31 cellular contexts compared by ENCODE assay signal in the genomic region with DNA sequence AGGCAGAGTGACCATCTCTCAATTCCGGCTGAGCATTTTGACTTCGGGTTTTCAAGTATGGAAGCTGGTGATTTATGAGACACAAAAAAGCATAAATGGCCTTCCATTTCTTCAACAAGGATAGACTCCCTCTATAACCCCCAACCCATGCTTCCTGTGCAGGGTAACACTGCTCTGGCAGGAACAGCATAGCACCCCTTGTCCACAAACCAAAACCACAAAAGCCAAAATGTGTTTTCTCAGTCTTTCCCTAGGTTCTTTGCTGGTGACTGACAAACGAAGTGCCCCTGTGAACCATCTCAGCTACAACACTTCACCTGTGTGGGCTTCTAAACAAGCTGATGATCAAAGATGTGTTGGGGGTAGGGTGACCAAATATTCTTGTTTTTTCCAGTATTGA.
"Had no signal": no experiment of that assay in that cellular context is flagged by ENCODE, and none has a peak within 500 bp of the region (broad histone marks: within the 10 kb centered on the region; RNA-seq: fewer than 3 reads in every experiment).

No MANE protein-coding gene starts in this region.

- H3K9me3 ChIP-seq: SJCRH30 had no signal

- H2AFZ ChIP-seq: PC-9 had no signal

- DNase-seq: activated B cell treated with CpG ODN at 0.5 μM for 24 hours; activated CD4-positive, alpha-beta memory T cell treated with anti-CD3 and anti-CD28 coated beads, Interleukin-2, amount 10 ng/mL, durations not matched to agents 7 days and 5 days; activated CD4-positive, alpha-beta T cell treated with anti-CD3 and anti-CD28 coated beads for 48 hours; activated CD4-positive, CD25-positive, alpha-beta regulatory T cell treated with anti-CD3 and anti-CD28 coated beads, Interleukin-2, amount 50 U/mL, for 72 hours; activated CD8-positive, alpha-beta memory T cell treated with anti-CD3 and anti-CD28 coated beads for 24 hours; activated CD8-positive, alpha-beta memory T cell treated with anti-CD3 and anti-CD28 coated beads, Interleukin-2, amount 10 ng/mL, durations not matched to agents 7 days and 5 days; activated CD8-positive, alpha-beta memory T cell treated with anti-CD3 and anti-CD28 coated beads, Interleukin-2, amount 50 U/mL, for 48 hours; activated effector memory CD4-positive, alpha-beta T cell treated with Interleukin-2 at 50 U/mL for 16 hours; activated naive CD4-positive, alpha-beta T cell treated with anti-CD3 and anti-CD28 coated beads, Interleukin-2, amount 10 ng/mL, durations not matched to agents 7 days and 5 days; activated naive CD8-positive, alpha-beta T cell treated with anti-CD3 and anti-CD28 coated beads, Interleukin-2, amount 50 U/mL, for 24 hours; activated T-cell treated with anti-CD3 and anti-CD28 coated beads, Interleukin-2, amount 50 U/mL, for 48 hours; anterior cingulate cortex; caudate nucleus; cerebellar nuclear complex; MM.1S; MV-4-11; NCI-H1092; NCI-H146; NCI-H187; NCI-H2029 treated with DMSO at 0.1 percent for 48 hours; NCI-H2107; NCI-H2171; NCI-H510A; NCI-H748 treated with DMSO at 0.1 percent for 48 hours; PC-9; Right ventricle myocardium superior; SJCRH30 had no signal

- ATAC-seq: activated CD8-positive, alpha-beta memory T cell treated with anti-CD3 and anti-CD28 coated beads, Interleukin-2, amount 10 ng/mL, durations not matched to agents 7 days and 5 days; activated naive CD8-positive, alpha-beta T cell treated with anti-CD3 and anti-CD28 coated beads, Interleukin-2, amount 50 U/mL, for 24 hours had no signal

- H3K4me1 Mint-ChIP-seq: activated B cell treated with CpG ODN at 0.5 μM for 24 hours; activated CD4-positive, alpha-beta memory T cell treated with anti-CD3 and anti-CD28 coated beads, Interleukin-2, amount 10 ng/mL, durations not matched to agents 7 days and 5 days; activated CD8-positive, alpha-beta memory T cell treated with anti-CD3 and anti-CD28 coated beads, Interleukin-2, amount 10 ng/mL, durations not matched to agents 7 days and 5 days; activated naive CD4-positive, alpha-beta T cell treated with anti-CD3 and anti-CD28 coated beads, Interleukin-2, amount 10 ng/mL, durations not matched to agents 7 days and 5 days; activated naive CD8-positive, alpha-beta T cell treated with anti-CD3 and anti-CD28 coated beads, Interleukin-2, amount 50 U/mL, for 24 hours; brain had no signal

- H3K4me1 ChIP-seq: SJCRH30 had no signal

- H3K4me2 ChIP-seq: PC-9 had no signal

- H3K27ac ChIP-seq: PC-9, SJCRH30, SK-N-MC had no signal

- H3K27me3 ChIP-seq: SJCRH30 had no signal

- H3K4me3 ChIP-seq: PC-9, SJCRH30, SK-N-MC had no signal

- H3K36me3 ChIP-seq: SJCRH30 had no signal

- H3K27me3 Mint-ChIP-seq: activated B cell treated with CpG ODN at 0.5 μM for 24 hours; activated CD4-positive, alpha-beta memory T cell treated with anti-CD3 and anti-CD28 coated beads, Interleukin-2, amount 10 ng/mL, durations not matched to agents 7 days and 5 days; activated CD8-positive, alpha-beta memory T cell treated with anti-CD3 and anti-CD28 coated beads, Interleukin-2, amount 10 ng/mL, durations not matched to agents 7 days and 5 days; activated naive CD4-positive, alpha-beta T cell treated with anti-CD3 and anti-CD28 coated beads, Interleukin-2, amount 10 ng/mL, durations not matched to agents 7 days and 5 days; activated naive CD8-positive, alpha-beta T cell; activated naive CD8-positive, alpha-beta T cell treated with anti-CD3 and anti-CD28 coated beads, Interleukin-2, amount 50 U/mL, for 24 hours had no signal

- H3K36me3 Mint-ChIP-seq: activated CD8-positive, alpha-beta memory T cell treated with anti-CD3 and anti-CD28 coated beads, Interleukin-2, amount 10 ng/mL, durations not matched to agents 7 days and 5 days; activated naive CD4-positive, alpha-beta T cell treated with anti-CD3 and anti-CD28 coated beads, Interleukin-2, amount 10 ng/mL, durations not matched to agents 7 days and 5 days; activated naive CD8-positive, alpha-beta T cell; brain had no signal

- H3K27ac Mint-ChIP-seq: activated B cell treated with CpG ODN at 0.5 μM for 24 hours; activated CD4-positive, alpha-beta memory T cell treated with anti-CD3 and anti-CD28 coated beads, Interleukin-2, amount 10 ng/mL, durations not matched to agents 7 days and 5 days; activated CD8-positive, alpha-beta memory T cell treated with anti-CD3 and anti-CD28 coated beads, Interleukin-2, amount 10 ng/mL, durations not matched to agents 7 days and 5 days; activated naive CD4-positive, alpha-beta T cell treated with anti-CD3 and anti-CD28 coated beads, Interleukin-2, amount 10 ng/mL, durations not matched to agents 7 days and 5 days; activated naive CD8-positive, alpha-beta T cell; activated naive CD8-positive, alpha-beta T cell treated with anti-CD3 and anti-CD28 coated beads, Interleukin-2, amount 50 U/mL, for 24 hours; brain; T-helper 2 cell treated with Interferon-gamma antibody and Interleukin-4, amounts not matched to agents 5 μg/mL and 100 μg/mL, for 36 hours had no signal

- H3K4me3 Mint-ChIP-seq: activated B cell treated with CpG ODN at 0.5 μM for 24 hours; activated CD4-positive, alpha-beta memory T cell treated with anti-CD3 and anti-CD28 coated beads, Interleukin-2, amount 10 ng/mL, durations not matched to agents 7 days and 5 days; activated CD8-positive, alpha-beta memory T cell treated with anti-CD3 and anti-CD28 coated beads, Interleukin-2, amount 10 ng/mL, durations not matched to agents 7 days and 5 days; activated naive CD4-positive, alpha-beta T cell treated with anti-CD3 and anti-CD28 coated beads, Interleukin-2, amount 10 ng/mL, durations not matched to agents 7 days and 5 days; activated naive CD8-positive, alpha-beta T cell; activated naive CD8-positive, alpha-beta T cell treated with anti-CD3 and anti-CD28 coated beads, Interleukin-2, amount 50 U/mL, for 24 hours; brain; T-helper 2 cell treated with Interferon-gamma antibody and Interleukin-4, amounts not matched to agents 5 μg/mL and 100 μg/mL, for 36 hours had no signal
